ENCODE assay signal across 2 cellular contexts in the genomic region with DNA sequence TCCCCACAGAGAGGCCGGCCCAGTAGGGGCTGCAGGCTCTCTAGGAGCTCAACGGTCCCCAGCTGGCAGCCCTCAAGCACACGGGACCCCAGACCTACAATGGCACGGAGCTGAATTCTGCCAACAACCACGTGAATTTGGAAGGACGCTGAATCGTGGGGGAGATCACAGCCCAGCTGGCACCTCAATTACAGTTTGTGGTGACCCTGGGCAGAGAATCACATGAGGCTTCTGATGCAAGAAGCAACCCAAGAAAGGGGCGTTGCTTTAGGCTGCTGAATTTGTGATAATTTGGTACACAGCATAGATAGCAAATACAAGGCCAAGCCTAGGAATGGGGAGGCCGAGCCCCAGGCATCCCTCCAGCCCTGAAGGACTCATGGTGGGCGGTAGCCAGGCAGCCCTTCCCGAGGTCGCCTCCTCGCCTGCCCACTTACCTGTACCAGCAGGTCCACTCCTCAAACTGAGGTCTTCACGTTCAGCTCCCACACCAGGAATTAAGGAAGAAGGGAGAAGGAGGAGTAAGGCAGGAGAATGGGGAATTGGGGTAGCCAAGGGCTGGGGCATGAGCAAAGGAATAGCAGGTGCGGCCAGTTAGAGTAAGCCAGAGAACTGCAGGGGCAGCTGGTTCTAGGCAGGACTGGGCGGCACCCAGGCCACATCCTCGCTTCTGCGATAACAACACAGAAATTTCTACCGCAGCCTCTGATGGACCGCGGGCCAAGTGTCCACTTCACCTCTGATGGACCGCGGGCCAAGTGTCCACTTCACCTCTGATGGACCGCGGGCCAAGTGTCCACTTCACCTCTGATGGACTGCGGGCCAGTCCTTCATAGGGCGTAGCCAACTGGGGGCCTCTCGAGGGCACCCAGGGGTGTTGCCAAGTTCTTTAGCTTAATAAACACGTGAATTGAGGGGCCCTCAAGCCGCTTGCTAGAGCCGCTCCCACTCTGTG.
TF ChIP-seq lines count a peak whose summit lies in the region.

No MANE protein-coding gene starts in this region.

TF ChIP-seq in HEK293, 187 proteins besides CTCF, POLR2A, EP300 and RAD21:
- TF ChIP-seq TCF7L2 (IDR thresholded peaks at IDR 0.05; ENCODE audit: borderline replicate concordance, low read depth, low read length) (no peak), ZIC2 (tag by site-specific recombination; IDR thresholded peaks at IDR 0.05) (peak; percentile 74), EGR2 (tag by site-specific recombination; IDR thresholded peaks at IDR 0.05; ENCODE audit: low read depth) (0 out of 2 replicates have a peak, but pooled peaks have one; percentile 21)

TF ChIP-seq in HepG2, 621 proteins besides CTCF, POLR2A, EP300 and RAD21:
- TF ChIP-seq ZZZ3 (CRISPR knock-in tag; IDR thresholded peaks at IDR 0.05; ENCODE audit: borderline replicate concordance) (no peak), BRCA1 (CRISPR knock-in tag; IDR thresholded peaks at IDR 0.05) (no peak), ZNF777 (CRISPR knock-in tag; IDR thresholded peaks at IDR 0.05) (no peak), ZNF776 (CRISPR knock-in tag; IDR thresholded peaks at IDR 0.05) (no peak), ZFP90 (CRISPR knock-in tag; IDR thresholded peaks at IDR 0.05; ENCODE audit: borderline replicate concordance) (no peak), PPARG (CRISPR knock-in tag; conservative IDR thresholded peaks at IDR 0.05) (no peak), SMC3 (IDR thresholded peaks at IDR 0.05; ENCODE audit: low read length) (no peak), ZNF619 (CRISPR knock-in tag; IDR thresholded peaks at IDR 0.05) (no peak), EZH2 (conservative IDR thresholded peaks at IDR 0.05; ENCODE audit: low read depth, low read length) (no peak), SUZ12 (IDR thresholded peaks at IDR 0.05; ENCODE audit: low read depth, low read length) (no peak), RAD51 (IDR thresholded peaks at IDR 0.05; ENCODE audit: borderline replicate concordance) (no peak), ZNF451 (CRISPR knock-in tag; IDR thresholded peaks at IDR 0.05) (no peak)
- TF ChIP-seq, protein P1, sequence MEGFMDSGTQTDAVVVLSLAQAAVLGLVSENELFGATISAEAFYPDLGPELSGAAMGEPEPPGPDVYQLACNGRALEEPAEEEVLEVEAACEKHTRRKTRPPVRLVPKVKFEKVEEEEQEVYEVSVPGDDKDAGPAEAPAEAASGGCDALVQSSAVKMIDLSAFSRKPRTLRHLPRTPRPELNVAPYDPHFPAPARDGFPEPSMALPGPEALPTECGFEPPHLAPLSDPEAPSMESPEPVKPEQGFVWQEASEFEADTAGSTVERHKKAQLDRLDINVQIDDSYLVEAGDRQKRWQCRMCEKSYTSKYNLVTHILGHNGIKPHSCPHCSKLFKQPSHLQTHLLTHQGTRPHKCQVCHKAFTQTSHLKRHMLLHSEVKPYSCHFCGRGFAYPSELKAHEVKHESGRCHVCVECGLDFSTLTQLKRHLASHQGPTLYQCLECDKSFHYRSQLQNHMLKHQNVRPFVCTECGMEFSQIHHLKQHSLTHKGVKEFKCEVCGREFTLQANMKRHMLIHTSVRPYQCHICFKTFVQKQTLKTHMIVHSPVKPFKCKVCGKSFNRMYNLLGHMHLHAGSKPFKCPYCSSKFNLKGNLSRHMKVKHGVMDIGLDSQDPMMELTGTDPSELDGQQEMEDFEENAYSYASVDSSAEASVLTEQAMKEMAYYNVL (CRISPR knock-in tag; IDR thresholded peaks at IDR 0.05; ENCODE audit: borderline replicate concordance): no peak
- TF ChIP-seq, protein P2, sequence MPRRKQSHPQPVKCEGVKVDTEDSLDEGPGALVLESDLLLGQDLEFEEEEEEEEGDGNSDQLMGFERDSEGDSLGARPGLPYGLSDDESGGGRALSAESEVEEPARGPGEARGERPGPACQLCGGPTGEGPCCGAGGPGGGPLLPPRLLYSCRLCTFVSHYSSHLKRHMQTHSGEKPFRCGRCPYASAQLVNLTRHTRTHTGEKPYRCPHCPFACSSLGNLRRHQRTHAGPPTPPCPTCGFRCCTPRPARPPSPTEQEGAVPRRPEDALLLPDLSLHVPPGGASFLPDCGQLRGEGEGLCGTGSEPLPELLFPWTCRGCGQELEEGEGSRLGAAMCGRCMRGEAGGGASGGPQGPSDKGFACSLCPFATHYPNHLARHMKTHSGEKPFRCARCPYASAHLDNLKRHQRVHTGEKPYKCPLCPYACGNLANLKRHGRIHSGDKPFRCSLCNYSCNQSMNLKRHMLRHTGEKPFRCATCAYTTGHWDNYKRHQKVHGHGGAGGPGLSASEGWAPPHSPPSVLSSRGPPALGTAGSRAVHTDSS (CRISPR knock-in tag; conservative IDR thresholded peaks at IDR 0.05): no peak
- TF ChIP-seq, protein P3, sequence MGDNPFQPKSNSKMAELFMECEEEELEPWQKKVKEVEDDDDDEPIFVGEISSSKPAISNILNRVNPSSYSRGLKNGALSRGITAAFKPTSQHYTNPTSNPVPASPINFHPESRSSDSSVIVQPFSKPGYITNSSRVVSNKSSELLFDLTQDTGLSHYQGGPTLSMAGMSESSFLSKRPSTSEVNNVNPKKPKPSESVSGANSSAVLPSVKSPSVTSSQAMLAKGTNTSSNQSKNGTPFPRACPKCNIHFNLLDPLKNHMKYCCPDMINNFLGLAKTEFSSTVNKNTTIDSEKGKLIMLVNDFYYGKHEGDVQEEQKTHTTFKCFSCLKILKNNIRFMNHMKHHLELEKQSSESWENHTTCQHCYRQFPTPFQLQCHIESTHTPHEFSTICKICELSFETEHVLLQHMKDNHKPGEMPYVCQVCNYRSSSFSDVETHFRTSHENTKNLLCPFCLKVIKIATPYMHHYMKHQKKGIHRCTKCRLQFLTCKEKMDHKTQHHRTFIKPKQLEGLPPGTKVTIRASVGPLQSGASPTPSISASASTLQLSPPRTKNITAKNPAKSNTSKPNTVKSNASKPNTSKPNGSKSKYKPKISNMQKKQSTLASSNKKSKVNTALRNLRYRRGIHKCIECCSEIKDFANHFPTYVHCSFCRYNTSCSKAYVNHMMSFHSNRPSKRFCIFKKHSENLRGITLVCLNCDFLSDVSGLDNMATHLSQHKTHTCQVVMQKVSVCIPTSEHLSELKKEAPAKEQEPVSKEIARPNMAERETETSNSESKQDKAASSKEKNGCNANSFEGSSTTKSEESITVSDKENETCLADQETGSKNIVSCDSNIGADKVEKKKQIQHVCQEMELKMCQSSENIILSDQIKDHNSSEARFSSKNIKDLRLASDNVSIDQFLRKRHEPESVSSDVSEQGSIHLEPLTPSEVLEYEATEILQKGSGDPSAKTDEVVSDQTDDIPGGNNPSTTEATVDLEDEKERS (CRISPR knock-in tag; IDR thresholded peaks at IDR 0.05): no peak
